Comparison of ENCODE assay signal across 8 cellular contexts in genomic region chr20:49508435-49509199, GRCh38. TPM values are rescaled to one million over a fixed set of nuclear protein-coding genes. Genes with fewer than 3 reads are reported as not detected.
DNase-seq lines count a peak whose midpoint lies in the region; ATAC-seq and TF ChIP-seq lines count a peak whose summit lies in the region.

No MANE protein-coding gene starts in this region.

- in situ Hi-C loops in mammary epithelial cell (cut with MboI; ENCODE audit: low sequenced_read_pairs in 2 of 2), result no loop called here

- H3K9ac ChIP-seq in mammary epithelial cell (ENCODE audit: insufficient read depth, low read length), result no peak overlapping the region

- H2AFZ ChIP-seq in mammary epithelial cell (ENCODE audit: low read depth, low read length), result no peak overlapping the region

- H3K4me3 ChIP-seq in mammary epithelial cell (replicated peaks in 1 of 3; ENCODE audit: insufficient read depth in 1 of 3, low read depth in 2 of 3, low read length in 3 of 3), result no peak overlapping the region
- H3K4me3 ChIP-seq in right lobe of liver, result no peak overlapping the region

- dilution Hi-C loops in mammary epithelial cell (cut with HindIII; ENCODE audit: low sequenced_read_pairs), result no loop called here

- no peaks in the 10 kb centered on the region for H4K20me1 ChIP-seq in mammary epithelial cell (ENCODE audit: insufficient read depth, low read length)

- no peaks in the 10 kb centered on the region for H3K4me1 ChIP-seq in mammary epithelial cell (ENCODE audit: insufficient read depth, low read length)
- no peaks in the 10 kb centered on the region for H3K4me1 ChIP-seq in right lobe of liver

- BruUV-seq in mammary epithelial cell (replicated peaks; lab: Mats Ljungman, UMichigan), result no TSS peak

- WGBS in mammary epithelial cell (ENCODE audit: low coverage, missing lambda C conversion rate), result 45% methylated on average over 14 of the region's 14 CpGs
- 24% methylated on average over 6 of the region's 14 CpGs for WGBS in right lobe of liver (ENCODE audit: insufficient coverage, low coverage, low lambda C conversion rate, missing lambda C conversion rate)

- no peaks in the 10 kb centered on the region for H3K36me3 ChIP-seq in mammary epithelial cell (ENCODE audit: insufficient read depth, low read length)
- H3K36me3 ChIP-seq in right lobe of liver, result no peaks in the 10 kb centered on the region

- CTCF ChIA-PET in mammary epithelial cell (lab: Charles Lee; ENCODE audit: low non-redundant PET), result interaction anchor here (0.6 to 1.0 kb wide), 2 partner anchors 24 to 280 kb away, joined by 4 to 5 read pairs; no protein-coding TSS in a partner anchor

- H3K4me2 ChIP-seq in mammary epithelial cell (ENCODE audit: insufficient read depth, low read depth, low read length), result no peak overlapping the region

- no peaks in the 10 kb centered on the region for H3K79me2 ChIP-seq in mammary epithelial cell (ENCODE audit: insufficient read depth, low read length)

- H3K9me3 ChIP-seq in mammary epithelial cell (replicated peaks; ENCODE audit: insufficient read depth, low read length) (no peaks in the 10 kb centered on the region), right lobe of liver (no peaks in the 10 kb centered on the region)

- no peak overlapping the region for H3K27ac ChIP-seq in mammary epithelial cell (ENCODE audit: insufficient read depth, low read depth, low read length)
- H3K27ac ChIP-seq in right lobe of liver, result no peak overlapping the region

- TF ChIP-seq POLR2A in right lobe of liver (IDR thresholded peaks at IDR 0.05), result no peak

- peak; percentile 44 to 67 (median 60) for ATAC-seq in right lobe of liver
- no peak for ATAC-seq in GM19467 (IDR thresholded peaks at IDR 0.05; ENCODE audit: unreplicated experiment)
- no peak for ATAC-seq in GM21423 (IDR thresholded peaks at IDR 0.05; ENCODE audit: unreplicated experiment)

- DNase-seq in DMS114 treated with DMSO at 0.1 percent for 48 hours (lab: John Stamatoyannopoulos, UW; ENCODE audit: unreplicated experiment) (peak; percentile 89), HuH-7.5 (ENCODE audit: low spot score) (peak; percentile 38), NOMO-1 treated with dmso at 0.1 percent for 144 hours (lab: John Stamatoyannopoulos, UW; ENCODE audit: unreplicated experiment) (peak; percentile 12), mammary epithelial cell (peak; percentile 12), right lobe of liver (no peak), islet precursor cell (no peak)

- TF ChIP-seq CTCF in mammary epithelial cell (conservative IDR thresholded peaks at IDR 0.05 in 1 of 2, IDR thresholded peaks at IDR 0.05 in 1 of 2; ENCODE audit: extremely low read depth in 1 of 2, insufficient read depth in 1 of 2, low read depth in 1 of 2, low read length in 2 of 2) (peak; percentile 54 to 63), right lobe of liver (IDR thresholded peaks at IDR 0.05) (peak; percentile 56 to 62 (median 60))

- H3K27me3 ChIP-seq in mammary epithelial cell (ENCODE audit: insufficient read depth, low read length) (peaks cover 2% of the 10 kb centered on the region), right lobe of liver (no peaks in the 10 kb centered on the region)

- intact Hi-C loops in mammary epithelial cell (cut with micrococcal nuclease) (loop anchor here (1.0 kb wide), 2 partner anchors 24 to 174 kb away; no protein-coding TSS in a partner anchor), right lobe of liver (cut with DNase I) (loop anchor here in 1 of 2 donors (5.0 kb wide), 1 partner anchor 176 kb away; no protein-coding TSS in a partner anchor)

RNA-seq across cellular contexts. Expression of gene KCNB1, which starts 26.1 kb away (rescaled TPM):
- under 1 TPM in 1 of 2 donors, not detected in 1; 0.17 TPM for total RNA-seq in mammary epithelial cell
- polyA plus RNA-seq in mammary epithelial cell, result 0.01 TPM
- polyA minus RNA-seq in mammary epithelial cell, result not detected
- 1 to 10 TPM; 1.5 to 8.2 (median 3.8) TPM for total RNA-seq in right lobe of liver

RNA-seq across cellular contexts. Expression of gene PTGIS, which starts 59.3 kb away (rescaled TPM):
- total RNA-seq in mammary epithelial cell (under 1 TPM in 1 of 2 donors, not detected in 1; 0.17 TPM), right lobe of liver (10 to 100 TPM in 5 of 6 experiments, 1 to 10 TPM in 1; 9.0 to 30.5 (median 13.7) TPM)
- polyA plus RNA-seq in mammary epithelial cell, result not detected
- not detected for polyA minus RNA-seq in mammary epithelial cell

Comparison
In these comparisons a context has a peak if more than half of its experiments do, and no peak if none do; other contexts are left out.
1. DNase-seq: peak in DMS114 treated with DMSO at 0.1 percent for 48 hours (single experiment), HuH-7.5 (single experiment), NOMO-1 treated with dmso at 0.1 percent for 144 hours (single experiment) and mammary epithelial cell (single experiment); none in right lobe of liver (0 of 3) and islet precursor cell (single experiment).
2. ATAC-seq: peak in right lobe of liver (4 of 4); none in GM19467 (single experiment) and GM21423 (single experiment).
3. RNA of gene PTGIS, which starts 59.3 kb away (total RNA-seq): 9.0 to 30.5 TPM in right lobe of liver; 0.17 TPM in mammary epithelial cell; every median in the first group is over 4 times any median in the second.